28 cellular contexts compared by ENCODE assay signal in genomic region chr18:24586662-24587360, GRCh38.
"Had no signal": no experiment of that assay in that cellular context is flagged by ENCODE, and none has a peak within 500 bp of the region (broad histone marks: within the 10 kb centered on the region; RNA-seq: fewer than 3 reads in every experiment).

No MANE protein-coding gene starts in this region.

- H3K9me3 Mint-ChIP-seq: activated naive CD8-positive, alpha-beta T cell treated with anti-CD3 and anti-CD28 coated beads for 36 hours; nephron; stimulated activated naive B cell treated with anti-CD40 and anti-IgM and Interleukin-4, amounts not matched to agents 10 μg/mL and 1 μg/mL and 100 μg/mL, for 72 hours; T-helper 2 cell treated with Interferon-gamma antibody and Interleukin-4, amounts not matched to agents 5 μg/mL and 100 μg/mL, for 36 hours had no signal

- H3K36me3 Mint-ChIP-seq: activated naive CD8-positive, alpha-beta T cell treated with anti-CD3 and anti-CD28 coated beads for 36 hours; stimulated activated naive B cell treated with anti-CD40 and anti-IgM and Interleukin-4, amounts not matched to agents 10 μg/mL and 1 μg/mL and 100 μg/mL, for 72 hours had no signal

- H3K9me3 ChIP-seq: adrenal gland, body of pancreas, heart left ventricle, left lung, lower lobe of right lung, pancreas, prostate gland, stomach, thyroid gland, upper lobe of right lung had no signal

- ATAC-seq: body of pancreas; heart left ventricle; left lung; lower lobe of right lung; pancreas; stimulated activated naive B cell treated with anti-CD40 and anti-IgM and Interleukin-4, amounts not matched to agents 10 μg/mL and 1 μg/mL and 100 μg/mL, for 72 hours; upper lobe of right lung had no signal

- H3K27ac ChIP-seq: adrenal gland, body of pancreas, heart left ventricle, left lung, lower lobe of right lung, pancreas, prostate gland, stomach, thyroid gland, upper lobe of right lung had no signal

- H3K4me3 ChIP-seq: adrenal gland, body of pancreas, heart left ventricle, left lung, lower lobe of right lung, pancreas, prostate gland, stomach, thyroid gland, upper lobe of right lung had no signal

- FAIRE-seq: endothelial cell of umbilical vein, islet of Langerhans had no signal

- H3K4me3 Mint-ChIP-seq: activated naive CD8-positive, alpha-beta T cell treated with anti-CD3 and anti-CD28 coated beads for 36 hours; nephron; stimulated activated naive B cell treated with anti-CD40 and anti-IgM and Interleukin-4, amounts not matched to agents 10 μg/mL and 1 μg/mL and 100 μg/mL, for 72 hours; T-helper 2 cell treated with Interferon-gamma antibody and Interleukin-4, amounts not matched to agents 5 μg/mL and 100 μg/mL, for 36 hours had no signal

- DNase-seq: activated CD4-positive, alpha-beta T cell treated with anti-CD3 and anti-CD28 coated beads for 4 hours; activated CD4-positive, alpha-beta T cell treated with anti-CD3 and anti-CD28 coated beads, Interleukin-2, amount 50 U/mL, for 48 hours; activated CD8-positive, alpha-beta memory T cell treated with anti-CD3 and anti-CD28 coated beads for 24 hours; activated effector memory CD4-positive, alpha-beta T cell treated with Interleukin-2 at 50 U/mL for 16 hours; activated naive CD4-positive, alpha-beta T cell treated with Interleukin-2 at 50 U/mL for 16 hours; activated naive CD8-positive, alpha-beta T cell treated with anti-CD3 and anti-CD28 coated beads for 36 hours; adrenal gland; aorta; body of pancreas; cortex of kidney; foreskin fibroblast; heart left ventricle; hypothalamus; left lung; lower lobe of right lung; pancreas; stimulated activated CD4-positive, alpha-beta T cell treated with anti-CD3 and anti-CD28 coated beads, Interleukin-15, amount 100 ng/mL, for 24 hours; stimulated activated CD4-positive, alpha-beta T cell treated with anti-CD3 and anti-CD28 coated beads, Interleukin-2, amount 100 ng/mL, for 24 hours; stimulated activated naive B cell treated with anti-CD40 and anti-IgM and Interleukin-4, amounts not matched to agents 10 μg/mL and 1 μg/mL and 100 μg/mL, for 72 hours; stomach; T-helper 1 cell; thyroid gland; upper lobe of right lung had no signal

- H3K4me1 ChIP-seq: adrenal gland, body of pancreas, heart left ventricle, left lung, lower lobe of right lung, pancreas, prostate gland, stomach, thyroid gland, upper lobe of right lung had no signal

- H3K27me3 ChIP-seq: adrenal gland, left lung, pancreas, stomach, thyroid gland had no signal

- H3K36me3 ChIP-seq: adrenal gland, heart left ventricle, left lung, lower lobe of right lung, pancreas, prostate gland, stomach, thyroid gland, upper lobe of right lung had no signal

- H3K27ac Mint-ChIP-seq: activated naive CD8-positive, alpha-beta T cell treated with anti-CD3 and anti-CD28 coated beads for 36 hours; nephron; stimulated activated naive B cell treated with anti-CD40 and anti-IgM and Interleukin-4, amounts not matched to agents 10 μg/mL and 1 μg/mL and 100 μg/mL, for 72 hours; T-helper 2 cell treated with Interferon-gamma antibody and Interleukin-4, amounts not matched to agents 5 μg/mL and 100 μg/mL, for 36 hours had no signal

- H3K4me1 Mint-ChIP-seq: activated naive CD8-positive, alpha-beta T cell treated with anti-CD3 and anti-CD28 coated beads for 36 hours; stimulated activated naive B cell treated with anti-CD40 and anti-IgM and Interleukin-4, amounts not matched to agents 10 μg/mL and 1 μg/mL and 100 μg/mL, for 72 hours had no signal
